Comparison of ENCODE assay signal across 12 cellular contexts in genomic region chr3:183815565-183815943, GRCh38. TPM values are rescaled to one million over a fixed set of nuclear protein-coding genes. Genes with fewer than 3 reads are reported as not detected.
DNase-seq lines count a peak whose midpoint lies in the region; ATAC-seq lines count a peak whose summit lies in the region.
"Had no signal": no experiment of that assay in that cellular context is flagged by ENCODE, and none has a peak within 500 bp of the region (broad histone marks: within the 10 kb centered on the region; RNA-seq: fewer than 3 reads in every experiment).

No MANE protein-coding gene starts in this region.

- peaks cover 17% of the 10 kb centered on the region for H3K4me1 Mint-ChIP-seq in activated T-cell treated with anti-CD3 and anti-CD28 coated beads, Interleukin-2, amount 50 U/mL, for 4 hours (ENCODE audit: low read depth)
- peaks cover 27% of the 10 kb centered on the region for H3K4me1 Mint-ChIP-seq in stimulated activated effector memory CD8-positive, alpha-beta T cell treated with anti-CD3 and anti-CD28 coated beads, Interleukin-12 subunit alpha, Interleukin-12 subunit beta, amount 100 ng/mL, for 72 hours

- H3K9me3 Mint-ChIP-seq in activated T-cell treated with anti-CD3 and anti-CD28 coated beads, Interleukin-2, amount 50 U/mL, for 4 hours: no peaks in the 10 kb centered on the region
- H3K9me3 Mint-ChIP-seq in stimulated activated effector memory CD8-positive, alpha-beta T cell treated with anti-CD3 and anti-CD28 coated beads, Interleukin-12 subunit alpha, Interleukin-12 subunit beta, amount 100 ng/mL, for 72 hours: no peaks in the 10 kb centered on the region
- H3K9me3 Mint-ChIP-seq: H9 had no signal

- intact Hi-C loops in cardiac septum (cut with DNase I): no loop called here

- peaks cover 17% of the 10 kb centered on the region for H3K36me3 Mint-ChIP-seq in activated T-cell treated with anti-CD3 and anti-CD28 coated beads, Interleukin-2, amount 50 U/mL, for 4 hours (ENCODE audit: insufficient read depth)
- H3K36me3 Mint-ChIP-seq in stimulated activated effector memory CD8-positive, alpha-beta T cell treated with anti-CD3 and anti-CD28 coated beads, Interleukin-12 subunit alpha, Interleukin-12 subunit beta, amount 100 ng/mL, for 72 hours: peaks cover 62% of the 10 kb centered on the region

- H3K4me3 Mint-ChIP-seq in activated T-cell treated with anti-CD3 and anti-CD28 coated beads, Interleukin-2, amount 50 U/mL, for 4 hours: no peak overlapping the region
- peak overlapping the region; percentile 36 for H3K4me3 Mint-ChIP-seq in stimulated activated effector memory CD8-positive, alpha-beta T cell treated with anti-CD3 and anti-CD28 coated beads, Interleukin-12 subunit alpha, Interleukin-12 subunit beta, amount 100 ng/mL, for 72 hours
- H3K4me3 Mint-ChIP-seq: H9 had no signal

- no peaks in the 10 kb centered on the region for H3K27me3 Mint-ChIP-seq in activated T-cell treated with anti-CD3 and anti-CD28 coated beads, Interleukin-2, amount 50 U/mL, for 4 hours (ENCODE audit: low read depth)

- ATAC-seq in activated T-cell treated with anti-CD3 and anti-CD28 coated beads, Interleukin-2, amount 50 U/mL, for 4 hours: peak; percentile 44 to 54
- peak; percentile 60 for ATAC-seq in HG02840 (IDR thresholded peaks at IDR 0.05; ENCODE audit: low FRiP score, unreplicated experiment)
- peak; percentile 49 for ATAC-seq in stimulated activated effector memory CD8-positive, alpha-beta T cell treated with anti-CD3 and anti-CD28 coated beads, Interleukin-12 subunit alpha, Interleukin-12 subunit beta, amount 100 ng/mL, for 72 hours
- no peak for ATAC-seq in GM18858 (IDR thresholded peaks at IDR 0.05; ENCODE audit: unreplicated experiment)
- ATAC-seq in GM19452 (IDR thresholded peaks at IDR 0.05; ENCODE audit: unreplicated experiment): no peak
- ATAC-seq: psoas muscle had no signal

- DNase-seq in activated T-cell treated with anti-CD3 and anti-CD28 coated beads, Interleukin-2, amount 50 U/mL, for 4 hours: no peak
- DNase-seq in activated T-cell treated with anti-CD3 and anti-CD28 coated beads, Interleukin-2, amount 50 U/mL, for 48 hours: no peak
- no peak for DNase-seq in stimulated activated effector memory CD8-positive, alpha-beta T cell treated with anti-CD3 and anti-CD28 coated beads, Interleukin-12 subunit alpha, Interleukin-12 subunit beta, amount 100 ng/mL, for 72 hours (ENCODE audit: low spot score in 2 of 2)
- DNase-seq in cardiac septum (ENCODE audit: low spot score): no peak
- DNase-seq: H9, heart left ventricle, psoas muscle, SK-N-SH had no signal

- H3K27ac ChIP-seq in angular gyrus (ENCODE audit: low read depth, low read length): peak overlapping the region; percentile 99
- H3K27ac ChIP-seq: heart left ventricle had no signal

- peak overlapping the region; percentile 84 for H3K27ac Mint-ChIP-seq in stimulated activated effector memory CD8-positive, alpha-beta T cell treated with anti-CD3 and anti-CD28 coated beads, Interleukin-12 subunit alpha, Interleukin-12 subunit beta, amount 100 ng/mL, for 72 hours

RNA-seq across cellular contexts. Expression of gene MAP6D1, which starts 9.8 kb away (rescaled TPM):
- total RNA-seq in activated T-cell treated with anti-CD3 and anti-CD28 coated beads, Interleukin-2, amount 50 U/mL, for 4 hours: 1 to 10 TPM; 1.4 to 3.9 (median 3.2) TPM
- total RNA-seq in cardiac septum: 2.3 TPM

Comparison
In these comparisons a context has a peak if more than half of its experiments do, and no peak if none do; other contexts are left out.
1. ATAC-seq: peak in activated T-cell treated with anti-CD3 and anti-CD28 coated beads, Interleukin-2, amount 50 U/mL, for 4 hours (2 of 2), HG02840 (single experiment) and stimulated activated effector memory CD8-positive, alpha-beta T cell treated with anti-CD3 and anti-CD28 coated beads, Interleukin-12 subunit alpha, Interleukin-12 subunit beta, amount 100 ng/mL, for 72 hours (single experiment); none in GM18858 (single experiment) and GM19452 (single experiment).